In genomic region chr4:119300388-119301131, GRCh38 we compare ENCODE assay signal across 8 cellular contexts.
DNase-seq lines count a peak whose midpoint lies in the region; ATAC-seq lines count a peak whose summit lies in the region.

No MANE protein-coding gene starts in this region.

- H3K9me3 Mint-ChIP-seq in memory B cell: no peaks in the 10 kb centered on the region

- peak; percentile 96 for DNase-seq in AG08395 (ENCODE audit: low spot score)
- peak; percentile 59 for DNase-seq in GM19240 (ENCODE audit: insufficient read length, low spot score)
- peak; percentile 95 for DNase-seq in activated CD4-positive, alpha-beta T cell treated with anti-CD3 and anti-CD28 coated beads for 48 hours
- peak; percentile 94 for DNase-seq in ecto neural progenitor cell (ENCODE audit: low spot score)
- DNase-seq in memory B cell (ENCODE audit: low spot score in 2 of 2): peak; percentile 83 to 86
- DNase-seq in stimulated activated CD8-positive, alpha-beta memory T cell treated with anti-CD3 and anti-CD28 coated beads, Interleukin-15, amount 100 ng/mL, for 1 hour (ENCODE audit: low read depth): peak; percentile 75
- DNase-seq in NCI-H2196 (lab: John Stamatoyannopoulos, UW; ENCODE audit: unreplicated experiment): no peak

- H3K36me3 Mint-ChIP-seq in memory B cell: peaks cover 15% of the 10 kb centered on the region

- peaks cover 14% of the 10 kb centered on the region for H3K4me1 Mint-ChIP-seq in memory B cell

- H3K4me3 Mint-ChIP-seq in memory B cell: peak overlapping the region; percentile 93

- H3K27ac Mint-ChIP-seq in memory B cell: peak overlapping the region; percentile 99

- peak; percentile 92 for ATAC-seq in HG03460 (IDR thresholded peaks at IDR 0.05; ENCODE audit: unreplicated experiment)
- peak; percentile 89 for ATAC-seq in memory B cell (ENCODE audit: low read depth)

- H3K27me3 Mint-ChIP-seq in memory B cell: no peaks in the 10 kb centered on the region
